In the genomic region with DNA sequence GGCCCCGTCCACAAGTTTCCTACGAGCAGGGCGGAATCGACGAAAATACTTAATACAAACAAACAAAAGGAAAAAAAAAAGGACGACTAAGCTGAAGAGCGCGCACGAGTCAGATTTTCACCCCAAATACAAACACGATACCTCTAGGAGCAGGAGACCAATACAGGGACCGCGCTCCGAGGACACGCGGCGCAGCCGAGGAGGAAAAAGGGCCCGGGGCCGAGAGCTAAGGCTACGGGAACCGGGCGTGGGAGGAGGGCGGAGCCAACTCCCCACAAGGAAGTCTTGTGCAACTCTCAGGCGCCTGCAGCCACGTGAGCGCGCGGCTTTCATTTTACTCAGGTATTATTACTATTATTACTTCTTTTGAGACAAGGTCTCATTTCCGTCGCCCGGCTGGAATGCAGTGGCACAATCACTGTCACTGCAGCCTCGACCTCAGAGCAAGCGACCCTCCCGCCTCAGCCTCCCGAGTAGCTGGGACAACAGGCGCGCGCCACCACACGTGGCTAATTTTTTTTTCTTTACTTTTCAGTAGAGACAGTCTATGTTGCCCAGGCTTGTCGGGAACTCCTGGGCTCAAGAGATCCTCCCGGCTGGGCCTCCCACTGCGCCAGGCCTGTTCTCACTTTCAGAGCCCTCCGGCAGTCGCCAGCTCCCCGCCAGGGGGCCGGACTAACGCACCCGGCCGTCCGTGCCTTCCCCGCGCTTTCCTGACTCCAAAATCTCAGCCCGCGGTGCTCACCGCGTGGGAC, we compare ENCODE assay signal across 1 cellular context.
TF ChIP-seq lines count a peak whose summit lies in the region.

No MANE protein-coding gene starts in this region.

TF ChIP-seq in HepG2, 621 proteins besides CTCF, POLR2A, EP300 and RAD21 (continued from another document and continues in another):
- TF ChIP-seq ZHX2 (IDR thresholded peaks at IDR 0.05; ENCODE audit: low read depth) = no peak
- no peak for TF ChIP-seq ZHX2 (CRISPR knock-in tag; IDR thresholded peaks at IDR 0.05; ENCODE audit: borderline replicate concordance)
- TF ChIP-seq ZZZ3 (CRISPR knock-in tag; IDR thresholded peaks at IDR 0.05; ENCODE audit: borderline replicate concordance) = no peak
- TF ChIP-seq HNRNPUL1 (IDR thresholded peaks at IDR 0.05; ENCODE audit: low read depth, low read length) = no peak
- 0 out of 2 replicates have a peak, but pooled peaks have one; percentile 25 for TF ChIP-seq ZNF704 (CRISPR knock-in tag; IDR thresholded peaks at IDR 0.05; ENCODE audit: borderline replicate concordance)
- no peak for TF ChIP-seq KDM5B (CRISPR knock-in tag; IDR thresholded peaks at IDR 0.05; ENCODE audit: borderline replicate concordance)
- TF ChIP-seq, protein P1, sequence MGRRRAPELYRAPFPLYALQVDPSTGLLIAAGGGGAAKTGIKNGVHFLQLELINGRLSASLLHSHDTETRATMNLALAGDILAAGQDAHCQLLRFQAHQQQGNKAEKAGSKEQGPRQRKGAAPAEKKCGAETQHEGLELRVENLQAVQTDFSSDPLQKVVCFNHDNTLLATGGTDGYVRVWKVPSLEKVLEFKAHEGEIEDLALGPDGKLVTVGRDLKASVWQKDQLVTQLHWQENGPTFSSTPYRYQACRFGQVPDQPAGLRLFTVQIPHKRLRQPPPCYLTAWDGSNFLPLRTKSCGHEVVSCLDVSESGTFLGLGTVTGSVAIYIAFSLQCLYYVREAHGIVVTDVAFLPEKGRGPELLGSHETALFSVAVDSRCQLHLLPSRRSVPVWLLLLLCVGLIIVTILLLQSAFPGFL (CRISPR knock-in tag; IDR thresholded peaks at IDR 0.05) = no peak
- peak; percentile 36; the same call in 1 of the 2 replicates for TF ChIP-seq THAP11 (CRISPR knock-in tag; IDR thresholded peaks at IDR 0.05)
- TF ChIP-seq ZNF121 (CRISPR knock-in tag; IDR thresholded peaks at IDR 0.05) = 0 out of 2 replicates have a peak, but pooled peaks have one; percentile 22
- TF ChIP-seq PRPF4 (IDR thresholded peaks at IDR 0.05; ENCODE audit: low read depth, low read length, poor library complexity, severe bottlenecking) = no peak
- TF ChIP-seq YEATS2 (CRISPR knock-in tag; IDR thresholded peaks at IDR 0.05; ENCODE audit: borderline replicate concordance) = peak; percentile 76; the same call in 1 of the 2 replicates
- TF ChIP-seq HIVEP1 (CRISPR knock-in tag; IDR thresholded peaks at IDR 0.05) = no peak
- peak; percentile 46; the same call in 1 of the 2 replicates for TF ChIP-seq TBX2 (CRISPR knock-in tag; IDR thresholded peaks at IDR 0.05; ENCODE audit: borderline replicate concordance)
- no peak for TF ChIP-seq ZNF530 (CRISPR knock-in tag; IDR thresholded peaks at IDR 0.05; ENCODE audit: low read depth)
- TF ChIP-seq, protein P2, sequence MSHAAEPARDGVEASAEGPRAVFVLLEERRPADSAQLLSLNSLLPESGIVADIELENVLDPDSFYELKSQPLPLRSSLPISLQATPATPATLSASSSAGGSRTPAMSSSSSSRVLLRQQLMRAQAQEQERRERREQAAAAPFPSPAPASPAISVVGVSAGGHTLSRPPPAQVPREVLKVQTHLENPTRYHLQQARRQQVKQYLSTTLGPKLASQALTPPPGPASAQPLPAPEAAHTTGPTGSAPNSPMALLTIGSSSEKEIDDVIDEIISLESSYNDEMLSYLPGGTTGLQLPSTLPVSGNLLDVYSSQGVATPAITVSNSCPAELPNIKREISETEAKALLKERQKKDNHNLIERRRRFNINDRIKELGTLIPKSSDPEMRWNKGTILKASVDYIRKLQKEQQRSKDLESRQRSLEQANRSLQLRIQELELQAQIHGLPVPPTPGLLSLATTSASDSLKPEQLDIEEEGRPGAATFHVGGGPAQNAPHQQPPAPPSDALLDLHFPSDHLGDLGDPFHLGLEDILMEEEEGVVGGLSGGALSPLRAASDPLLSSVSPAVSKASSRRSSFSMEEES (CRISPR knock-in tag; IDR thresholded peaks at IDR 0.05) = peak; percentile 81
- TF ChIP-seq ZSCAN9 (CRISPR knock-in tag; IDR thresholded peaks at IDR 0.05; ENCODE audit: borderline replicate concordance) = peak; percentile 61; the same call in 1 of the 2 replicates
- TF ChIP-seq KDM3A (CRISPR knock-in tag; IDR thresholded peaks at IDR 0.05; ENCODE audit: low read depth) = no peak
- TF ChIP-seq KDM2A (CRISPR knock-in tag; IDR thresholded peaks at IDR 0.05; ENCODE audit: borderline replicate concordance, low read depth) = peak; percentile 86
- TF ChIP-seq FOXC1 (CRISPR knock-in tag; IDR thresholded peaks at IDR 0.05; ENCODE audit: borderline replicate concordance) = no peak
- peak; percentile 74 for TF ChIP-seq ASH2L (IDR thresholded peaks at IDR 0.05; ENCODE audit: insufficient read length, low read depth, low read length)
- TF ChIP-seq SATB2 (CRISPR knock-in tag; IDR thresholded peaks at IDR 0.05) = no peak
- TF ChIP-seq ZNF709 (CRISPR knock-in tag; IDR thresholded peaks at IDR 0.05) = no peak; the same call in 1 of the 2 replicates
- TF ChIP-seq ZNF276 (CRISPR knock-in tag; IDR thresholded peaks at IDR 0.05; ENCODE audit: low read depth) = no peak
- TF ChIP-seq RBM39 (IDR thresholded peaks at IDR 0.05; ENCODE audit: low read depth, low read length, poor library complexity, severe bottlenecking) = peak; percentile 80
- TF ChIP-seq, protein P3, sequence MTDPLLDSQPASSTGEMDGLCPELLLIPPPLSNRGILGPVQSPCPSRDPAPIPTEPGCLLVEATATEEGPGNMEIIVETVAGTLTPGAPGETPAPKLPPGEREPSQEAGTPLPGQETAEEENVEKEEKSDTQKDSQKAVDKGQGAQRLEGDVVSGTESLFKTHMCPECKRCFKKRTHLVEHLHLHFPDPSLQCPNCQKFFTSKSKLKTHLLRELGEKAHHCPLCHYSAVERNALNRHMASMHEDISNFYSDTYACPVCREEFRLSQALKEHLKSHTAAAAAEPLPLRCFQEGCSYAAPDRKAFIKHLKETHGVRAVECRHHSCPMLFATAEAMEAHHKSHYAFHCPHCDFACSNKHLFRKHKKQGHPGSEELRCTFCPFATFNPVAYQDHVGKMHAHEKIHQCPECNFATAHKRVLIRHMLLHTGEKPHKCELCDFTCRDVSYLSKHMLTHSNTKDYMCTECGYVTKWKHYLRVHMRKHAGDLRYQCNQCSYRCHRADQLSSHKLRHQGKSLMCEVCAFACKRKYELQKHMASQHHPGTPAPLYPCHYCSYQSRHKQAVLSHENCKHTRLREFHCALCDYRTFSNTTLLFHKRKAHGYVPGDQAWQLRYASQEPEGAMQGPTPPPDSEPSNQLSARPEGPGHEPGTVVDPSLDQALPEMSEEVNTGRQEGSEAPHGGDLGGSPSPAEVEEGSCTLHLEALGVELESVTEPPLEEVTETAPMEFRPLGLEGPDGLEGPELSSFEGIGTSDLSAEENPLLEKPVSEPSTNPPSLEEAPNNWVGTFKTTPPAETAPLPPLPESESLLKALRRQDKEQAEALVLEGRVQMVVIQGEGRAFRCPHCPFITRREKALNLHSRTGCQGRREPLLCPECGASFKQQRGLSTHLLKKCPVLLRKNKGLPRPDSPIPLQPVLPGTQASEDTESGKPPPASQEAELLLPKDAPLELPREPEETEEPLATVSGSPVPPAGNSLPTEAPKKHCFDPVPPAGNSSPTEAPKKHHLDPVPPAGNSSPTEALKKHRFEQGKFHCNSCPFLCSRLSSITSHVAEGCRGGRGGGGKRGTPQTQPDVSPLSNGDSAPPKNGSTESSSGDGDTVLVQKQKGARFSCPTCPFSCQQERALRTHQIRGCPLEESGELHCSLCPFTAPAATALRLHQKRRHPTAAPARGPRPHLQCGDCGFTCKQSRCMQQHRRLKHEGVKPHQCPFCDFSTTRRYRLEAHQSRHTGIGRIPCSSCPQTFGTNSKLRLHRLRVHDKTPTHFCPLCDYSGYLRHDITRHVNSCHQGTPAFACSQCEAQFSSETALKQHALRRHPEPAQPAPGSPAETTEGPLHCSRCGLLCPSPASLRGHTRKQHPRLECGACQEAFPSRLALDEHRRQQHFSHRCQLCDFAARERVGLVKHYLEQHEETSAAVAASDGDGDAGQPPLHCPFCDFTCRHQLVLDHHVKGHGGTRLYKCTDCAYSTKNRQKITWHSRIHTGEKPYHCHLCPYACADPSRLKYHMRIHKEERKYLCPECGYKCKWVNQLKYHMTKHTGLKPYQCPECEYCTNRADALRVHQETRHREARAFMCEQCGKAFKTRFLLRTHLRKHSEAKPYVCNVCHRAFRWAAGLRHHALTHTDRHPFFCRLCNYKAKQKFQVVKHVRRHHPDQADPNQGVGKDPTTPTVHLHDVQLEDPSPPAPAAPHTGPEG (CRISPR knock-in tag; IDR thresholded peaks at IDR 0.05) = no peak
- TF ChIP-seq, protein P4, sequence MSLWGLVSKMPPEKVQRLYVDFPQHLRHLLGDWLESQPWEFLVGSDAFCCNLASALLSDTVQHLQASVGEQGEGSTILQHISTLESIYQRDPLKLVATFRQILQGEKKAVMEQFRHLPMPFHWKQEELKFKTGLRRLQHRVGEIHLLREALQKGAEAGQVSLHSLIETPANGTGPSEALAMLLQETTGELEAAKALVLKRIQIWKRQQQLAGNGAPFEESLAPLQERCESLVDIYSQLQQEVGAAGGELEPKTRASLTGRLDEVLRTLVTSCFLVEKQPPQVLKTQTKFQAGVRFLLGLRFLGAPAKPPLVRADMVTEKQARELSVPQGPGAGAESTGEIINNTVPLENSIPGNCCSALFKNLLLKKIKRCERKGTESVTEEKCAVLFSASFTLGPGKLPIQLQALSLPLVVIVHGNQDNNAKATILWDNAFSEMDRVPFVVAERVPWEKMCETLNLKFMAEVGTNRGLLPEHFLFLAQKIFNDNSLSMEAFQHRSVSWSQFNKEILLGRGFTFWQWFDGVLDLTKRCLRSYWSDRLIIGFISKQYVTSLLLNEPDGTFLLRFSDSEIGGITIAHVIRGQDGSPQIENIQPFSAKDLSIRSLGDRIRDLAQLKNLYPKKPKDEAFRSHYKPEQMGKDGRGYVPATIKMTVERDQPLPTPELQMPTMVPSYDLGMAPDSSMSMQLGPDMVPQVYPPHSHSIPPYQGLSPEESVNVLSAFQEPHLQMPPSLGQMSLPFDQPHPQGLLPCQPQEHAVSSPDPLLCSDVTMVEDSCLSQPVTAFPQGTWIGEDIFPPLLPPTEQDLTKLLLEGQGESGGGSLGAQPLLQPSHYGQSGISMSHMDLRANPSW (CRISPR knock-in tag; IDR thresholded peaks at IDR 0.05; ENCODE audit: borderline replicate concordance) = no peak
- TF ChIP-seq ZNF326 (CRISPR knock-in tag; IDR thresholded peaks at IDR 0.05; ENCODE audit: borderline replicate concordance) = no peak
- peak; percentile 22; the same call in 1 of the 2 replicates for TF ChIP-seq SMC3 (IDR thresholded peaks at IDR 0.05; ENCODE audit: low read length)
- TF ChIP-seq TCF12 (IDR thresholded peaks at IDR 0.05) = no peak
- no peak for TF ChIP-seq TCF12 (CRISPR knock-in tag; IDR thresholded peaks at IDR 0.05)
- TF ChIP-seq SRY (CRISPR knock-in tag; IDR thresholded peaks at IDR 0.05) = no peak
- no peak for TF ChIP-seq NR2C2 (CRISPR knock-in tag; IDR thresholded peaks at IDR 0.05; ENCODE audit: borderline replicate concordance)
- TF ChIP-seq, protein P5, sequence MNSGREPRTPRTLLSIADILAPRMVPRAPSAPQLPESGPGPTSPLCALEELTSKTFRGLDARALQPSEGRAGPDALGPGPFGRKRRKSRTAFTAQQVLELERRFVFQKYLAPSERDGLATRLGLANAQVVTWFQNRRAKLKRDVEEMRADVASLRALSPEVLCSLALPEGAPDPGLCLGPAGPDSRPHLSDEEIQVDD (CRISPR knock-in tag; IDR thresholded peaks at IDR 0.05; ENCODE audit: borderline replicate concordance) = no peak
